ENCODE assay signal across 19 cellular contexts in genomic region chr3:150936693-150937092, GRCh38. TPM values are rescaled to one million over a fixed set of nuclear protein-coding genes. Genes with fewer than 3 reads are reported as not detected.
A peak's percentile ranks its signal among the peaks of the same experiment; 100 is the strongest.
DNase-seq lines count a peak whose midpoint lies in the region; ATAC-seq and TF ChIP-seq lines count a peak whose summit lies in the region.
"Had no signal": no experiment of that assay in that cellular context is flagged by ENCODE, and none has a peak within 500 bp of the region (broad histone marks: within the 10 kb centered on the region; RNA-seq: fewer than 3 reads in every experiment).

No MANE protein-coding gene starts in this region.

- H3K4me3 Mint-ChIP-seq in stimulated activated memory B cell treated with anti-CD40 and anti-IgM and Interleukin-4, amounts not matched to agents 10 μg/mL and 1 μg/mL and 100 μg/mL, for 72 hours: no peak overlapping the region
- H3K4me3 Mint-ChIP-seq in chondrocyte (ENCODE audit: unreplicated experiment): no peak overlapping the region
- H3K4me3 Mint-ChIP-seq: activated naive CD8-positive, alpha-beta T cell; effector memory CD8-positive, alpha-beta T cell; GM23338; nephron had no signal

- peaks cover 3% of the 10 kb centered on the region for H3K9me3 Mint-ChIP-seq in stimulated activated memory B cell treated with anti-CD40 and anti-IgM and Interleukin-4, amounts not matched to agents 10 μg/mL and 1 μg/mL and 100 μg/mL, for 72 hours
- H3K9me3 Mint-ChIP-seq in chondrocyte (ENCODE audit: low read depth): no peaks in the 10 kb centered on the region
- H3K9me3 Mint-ChIP-seq: effector memory CD8-positive, alpha-beta T cell; GM23338 had no signal

- ATAC-seq in GM19043 (IDR thresholded peaks at IDR 0.05; ENCODE audit: low read depth, unreplicated experiment) (peak; percentile 64), GM21723 (IDR thresholded peaks at IDR 0.05; ENCODE audit: unreplicated experiment) (peak; percentile 91), HG03103 (IDR thresholded peaks at IDR 0.05; ENCODE audit: low read depth, unreplicated experiment) (peak; percentile 94)
- peak; percentile 91 for ATAC-seq in stimulated activated memory B cell treated with anti-CD40 and anti-IgM and Interleukin-4, amounts not matched to agents 10 μg/mL and 1 μg/mL and 100 μg/mL, for 72 hours
- ATAC-seq: effector memory CD8-positive, alpha-beta T cell; GM23338 had no signal

- H3K27me3 Mint-ChIP-seq in stimulated activated memory B cell treated with anti-CD40 and anti-IgM and Interleukin-4, amounts not matched to agents 10 μg/mL and 1 μg/mL and 100 μg/mL, for 72 hours: peaks cover 50% of the 10 kb centered on the region
- H3K27me3 Mint-ChIP-seq in chondrocyte (ENCODE audit: low read depth): peaks cover 55% of the 10 kb centered on the region

- DNase-seq in stimulated activated CD4-positive, alpha-beta T cell treated with anti-CD3 and anti-CD28 coated beads, Interleukin-15, amount 100 ng/mL, for 24 hours: no peak
- DNase-seq in chondrocyte (ENCODE audit: low spot score) (no peak), retina (no peak)
- DNase-seq: BE2C; effector memory CD8-positive, alpha-beta T cell; Karpas-422; NCI-H1694; NCI-H526; stimulated activated CD4-positive, alpha-beta T cell treated with anti-CD3 and anti-CD28 coated beads, Interleukin-2, amount 100 ng/mL, for 24 hours; upper lobe of left lung had no signal

- H3K27ac Mint-ChIP-seq in stimulated activated memory B cell treated with anti-CD40 and anti-IgM and Interleukin-4, amounts not matched to agents 10 μg/mL and 1 μg/mL and 100 μg/mL, for 72 hours: no peak overlapping the region
- H3K27ac Mint-ChIP-seq in chondrocyte (ENCODE audit: unreplicated experiment): no peak overlapping the region
- H3K27ac Mint-ChIP-seq: activated naive CD8-positive, alpha-beta T cell; effector memory CD8-positive, alpha-beta T cell; GM23338; nephron had no signal

- TF ChIP-seq CTCF in chondrocyte (IDR thresholded peaks at IDR 0.05): no peak

- H3K36me3 Mint-ChIP-seq in stimulated activated memory B cell treated with anti-CD40 and anti-IgM and Interleukin-4, amounts not matched to agents 10 μg/mL and 1 μg/mL and 100 μg/mL, for 72 hours: no peaks in the 10 kb centered on the region
- H3K36me3 Mint-ChIP-seq in chondrocyte (ENCODE audit: low read depth): no peaks in the 10 kb centered on the region
- H3K36me3 Mint-ChIP-seq: activated naive CD8-positive, alpha-beta T cell had no signal

- H3K4me1 Mint-ChIP-seq in stimulated activated memory B cell treated with anti-CD40 and anti-IgM and Interleukin-4, amounts not matched to agents 10 μg/mL and 1 μg/mL and 100 μg/mL, for 72 hours: peaks cover 10% of the 10 kb centered on the region
- peaks cover 9% of the 10 kb centered on the region for H3K4me1 Mint-ChIP-seq in chondrocyte (ENCODE audit: low read depth)
- H3K4me1 Mint-ChIP-seq: GM23338, nephron had no signal

RNA-seq across cellular contexts. Expression of gene MINDY4B, which starts 31.5 kb away (rescaled TPM):
- not detected in 3 replicates for total RNA-seq in chondrocyte
- total RNA-seq: GM23338, lung, right atrium auricular region, upper lobe of left lung had no signal

RNA-seq across cellular contexts. Expression of gene CLRN1, which starts 35.8 kb away (rescaled TPM):
- total RNA-seq in chondrocyte: not detected in 3 replicates
- total RNA-seq: lung, right atrium auricular region, upper lobe of left lung had no signal
